In the genomic region with DNA sequence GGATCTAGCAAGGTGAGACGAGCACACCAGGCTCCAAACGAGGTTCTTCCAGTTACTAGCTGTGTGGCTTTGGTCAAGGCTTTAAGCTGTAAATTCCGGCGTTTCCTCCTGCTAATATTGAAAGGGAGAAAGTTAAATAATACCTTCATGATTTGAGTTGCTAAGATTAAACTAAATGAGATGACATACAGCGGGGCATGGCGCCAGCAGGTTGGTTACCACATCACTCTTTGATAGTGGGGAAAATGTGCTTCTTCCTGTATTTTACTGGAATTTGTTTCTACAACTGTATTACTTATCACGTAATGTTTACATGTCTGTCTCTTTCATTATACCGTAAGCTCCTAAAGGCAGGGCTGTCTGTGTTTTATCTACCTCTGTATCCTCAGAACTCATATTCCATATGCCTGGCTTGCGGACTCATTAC, we compare ENCODE assay signal across 8 cellular contexts.
A peak's percentile ranks its signal among the peaks of the same experiment; 100 is the strongest.
DNase-seq lines count a peak whose midpoint lies in the region; ATAC-seq lines count a peak whose summit lies in the region.

No MANE protein-coding gene starts in this region.

- H3K27me3 Mint-ChIP-seq in activated naive CD8-positive, alpha-beta T cell treated with anti-CD3 and anti-CD28 coated beads, Interleukin-2, amount 50 U/mL, for 24 hours: no peaks in the 10 kb centered on the region
- peaks cover 0 to 4% of the 10 kb centered on the region in 2 donors for H3K27me3 Mint-ChIP-seq in stimulated activated naive B cell treated with anti-CD40 and anti-IgM and Interleukin-4, amounts not matched to agents 10 μg/mL and 1 μg/mL and 100 μg/mL, for 72 hours

- no peak for ATAC-seq in activated naive CD8-positive, alpha-beta T cell treated with anti-CD3 and anti-CD28 coated beads, Interleukin-2, amount 50 U/mL, for 24 hours
- ATAC-seq in stimulated activated naive B cell treated with anti-CD40 and anti-IgM and Interleukin-4, amounts not matched to agents 10 μg/mL and 1 μg/mL and 100 μg/mL, for 72 hours (replicated peaks): no peak
- ATAC-seq in GM21367 (IDR thresholded peaks at IDR 0.05; ENCODE audit: unreplicated experiment): no peak
- ATAC-seq in GM19395 (IDR thresholded peaks at IDR 0.05; ENCODE audit: unreplicated experiment): no peak
- no peak for ATAC-seq in GM18520 (IDR thresholded peaks at IDR 0.05; ENCODE audit: unreplicated experiment)

- H3K9me3 Mint-ChIP-seq in activated naive CD8-positive, alpha-beta T cell treated with anti-CD3 and anti-CD28 coated beads, Interleukin-2, amount 50 U/mL, for 24 hours: no peaks in the 10 kb centered on the region
- no peaks in the 10 kb centered on the region for H3K9me3 Mint-ChIP-seq in stimulated activated naive B cell treated with anti-CD40 and anti-IgM and Interleukin-4, amounts not matched to agents 10 μg/mL and 1 μg/mL and 100 μg/mL, for 72 hours

- H3K4me3 Mint-ChIP-seq in activated naive CD8-positive, alpha-beta T cell treated with anti-CD3 and anti-CD28 coated beads, Interleukin-2, amount 50 U/mL, for 24 hours: peak overlapping the region; percentile 96
- H3K4me3 Mint-ChIP-seq in stimulated activated naive B cell treated with anti-CD40 and anti-IgM and Interleukin-4, amounts not matched to agents 10 μg/mL and 1 μg/mL and 100 μg/mL, for 72 hours: peak overlapping the region; percentile 92 to 99

- peak; percentile 15 for DNase-seq in stimulated activated CD4-positive, alpha-beta T cell treated with anti-CD3 and anti-CD28 coated beads, Interleukin-15, amount 100 ng/mL, for 24 hours
- DNase-seq in stimulated activated CD4-positive, alpha-beta T cell treated with anti-CD3 and anti-CD28 coated beads, Interleukin-4, amount 100 ng/mL, for 4 hours: no peak
- no peak for DNase-seq in activated naive CD8-positive, alpha-beta T cell treated with anti-CD3 and anti-CD28 coated beads, Interleukin-2, amount 50 U/mL, for 24 hours
- DNase-seq in stimulated activated naive B cell treated with anti-CD40 and anti-IgM and Interleukin-4, amounts not matched to agents 10 μg/mL and 1 μg/mL and 100 μg/mL, for 72 hours: no peak

- H3K36me3 Mint-ChIP-seq in activated naive CD8-positive, alpha-beta T cell treated with anti-CD3 and anti-CD28 coated beads, Interleukin-2, amount 50 U/mL, for 24 hours (ENCODE audit: low read depth): peaks cover 44% of the 10 kb centered on the region
- peaks cover 14 to 26% of the 10 kb centered on the region in 2 donors for H3K36me3 Mint-ChIP-seq in stimulated activated naive B cell treated with anti-CD40 and anti-IgM and Interleukin-4, amounts not matched to agents 10 μg/mL and 1 μg/mL and 100 μg/mL, for 72 hours

- peak overlapping the region; percentile 100 for H3K27ac Mint-ChIP-seq in activated naive CD8-positive, alpha-beta T cell treated with anti-CD3 and anti-CD28 coated beads, Interleukin-2, amount 50 U/mL, for 24 hours
- H3K27ac Mint-ChIP-seq in stimulated activated naive B cell treated with anti-CD40 and anti-IgM and Interleukin-4, amounts not matched to agents 10 μg/mL and 1 μg/mL and 100 μg/mL, for 72 hours: peak overlapping the region; percentile 100

- no peaks in the 10 kb centered on the region for H3K9me3 ChIP-seq in iPS-18c (ENCODE audit: control insufficient read depth, insufficient read depth, low read length)

- H3K4me1 Mint-ChIP-seq in activated naive CD8-positive, alpha-beta T cell treated with anti-CD3 and anti-CD28 coated beads, Interleukin-2, amount 50 U/mL, for 24 hours: peaks cover 58% of the 10 kb centered on the region
- peaks cover 13 to 25% of the 10 kb centered on the region in 2 donors for H3K4me1 Mint-ChIP-seq in stimulated activated naive B cell treated with anti-CD40 and anti-IgM and Interleukin-4, amounts not matched to agents 10 μg/mL and 1 μg/mL and 100 μg/mL, for 72 hours

- H3K4me3 ChIP-seq in iPS-18c (ENCODE audit: insufficient read depth, low read depth, low read length): peak overlapping the region; percentile 82
